In the genomic region with DNA sequence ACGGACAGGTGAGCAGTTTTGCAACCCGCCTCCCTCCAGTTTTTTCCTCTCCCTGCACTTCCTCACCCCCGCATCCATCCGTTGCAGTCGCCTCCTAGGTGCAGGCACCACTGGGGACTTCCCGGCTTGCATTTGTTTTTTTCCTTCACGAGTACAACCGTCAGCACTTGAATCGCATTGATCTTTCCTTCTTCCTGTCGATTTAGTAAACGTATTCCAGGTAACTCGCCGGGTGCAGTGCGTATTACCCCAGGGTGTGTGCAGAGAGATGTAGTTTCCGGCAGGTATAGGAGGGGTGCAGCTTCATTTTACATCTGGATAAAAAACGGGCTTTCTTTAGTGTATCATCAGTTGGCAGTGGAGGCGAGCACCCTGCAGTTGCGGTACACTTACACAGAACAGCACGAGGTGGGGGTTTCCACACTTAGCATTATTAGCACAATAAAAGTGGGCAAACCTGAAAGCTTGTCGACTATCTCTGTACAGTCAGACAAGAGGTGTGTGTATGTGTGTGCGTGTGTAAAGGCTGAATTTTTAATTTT, we compare ENCODE assay signal across 8 cellular contexts.
DNase-seq lines count a peak whose midpoint lies in the region; ATAC-seq, FAIRE-seq and TF ChIP-seq lines count a peak whose summit lies in the region.

TSS of gene SORL1-AS1 (minus strand) at position 359 of the 542 bp plus-strand sequence.

- H3K4me1 ChIP-seq in ascending aorta (peaks cover 0 to 9% of the 10 kb centered on the region in 2 donors), keratinocyte (ENCODE audit: control insufficient read depth, extremely low read depth, insufficient read depth, low read length) (peaks cover 19% of the 10 kb centered on the region)

- CTCF ChIA-PET in RWPE1 (lab: Yijun Ruan, JAX): interaction anchor here (0.6 to 1.5 kb wide), 9 partner anchors 12 to 174 kb away, joined by 3 to 7 read pairs (median 4); no protein-coding TSS in a partner anchor

- FAIRE-seq in keratinocyte (lab: Jason Lieb, UNC): peak; percentile 77

- intact Hi-C loops in ascending aorta (cut with DNase I): loop anchor here (1.0 to 5.0 kb wide), 3 partner anchors 12 to 140 kb away; no protein-coding TSS in a partner anchor

- no peaks in the 10 kb centered on the region for H3K36me3 ChIP-seq in ascending aorta
- H3K36me3 ChIP-seq in keratinocyte (ENCODE audit: control insufficient read depth in 2 of 2, extremely low read depth in 1 of 2, insufficient read depth in 2 of 2, low read length in 2 of 2): no peaks in the 10 kb centered on the region

- H3K9ac ChIP-seq in keratinocyte (ENCODE audit: control insufficient read depth, extremely low read depth, insufficient read depth, low read length): peak within 1 kb of the TSS; percentile 68

- peak; percentile 37 for DNase-seq in RWPE1 (ENCODE audit: low spot score)
- DNase-seq in ascending aorta (ENCODE audit: low spot score in 2 of 2): no peak
- no peak for DNase-seq in keratinocyte (ENCODE audit: low read depth, low spot score)
- peak in 2 of 3 donors; percentile 30 to 40 for DNase-seq in stimulated activated CD4-positive, alpha-beta T cell treated with anti-CD3 and anti-CD28 coated beads, TNF-alpha, amount 100 ng/mL, for 1 hour (ENCODE audit: low read depth in 3 of 3, low spot score in 1 of 3)
- no peak for DNase-seq in medulla oblongata (ENCODE audit: extremely low spot score)
- no peak for DNase-seq in A172 (ENCODE audit: low spot score)

- H3K9me1 ChIP-seq in keratinocyte (ENCODE audit: control insufficient read depth, extremely low read depth, insufficient read depth, low read length): no peaks in the 10 kb centered on the region

- H3K4me3 ChIP-seq in ascending aorta (peak within 1 kb of the TSS; percentile 74 to 88), keratinocyte (ENCODE audit: control insufficient read depth in 2 of 3, extremely low read depth in 1 of 3, insufficient read depth in 2 of 3, low read depth in 1 of 3, low read length in 3 of 3) (peak within 1 kb of the TSS; percentile 56 to 70 (median 69))

- TF ChIP-seq CTCF in RWPE1 (conservative IDR thresholded peaks at IDR 0.05; ENCODE audit: low read depth) (no peak), ascending aorta (IDR thresholded peaks at IDR 0.05) (no peak), keratinocyte (optimal IDR thresholded peaks at IDR 0.05 in 1 of 3, IDR thresholded peaks at IDR 0.05 in 1 of 3, conservative IDR thresholded peaks at IDR 0.05 in 1 of 3; ENCODE audit: extremely low read depth in 1 of 3, insufficient read depth in 2 of 3, low read length in 3 of 3) (no peak)

- peak within 1 kb of the TSS; percentile 78 for H3K4me2 ChIP-seq in keratinocyte (ENCODE audit: control insufficient read depth, extremely low read depth, insufficient read depth, low read depth, low read length)

- H3K27ac ChIP-seq in RWPE1 (peak within 1 kb of the TSS; percentile 60), ascending aorta (peak within 1 kb of the TSS in 1 of 2 donors; percentile 32), keratinocyte (ENCODE audit: control insufficient read depth, insufficient read depth, low read length) (peak within 1 kb of the TSS; percentile 60)

- POLR2A ChIA-PET in RWPE1 (lab: Yijun Ruan, JAX; ENCODE audit: low non-redundant PET): no interaction called here

- H2AFZ ChIP-seq in keratinocyte (ENCODE audit: control insufficient read depth, low read length): peak within 1 kb of the TSS; percentile 92

- H4K20me1 ChIP-seq in keratinocyte (ENCODE audit: control insufficient read depth, extremely low read depth, insufficient read depth, low read length): no peaks in the 10 kb centered on the region

- H3K9me3 ChIP-seq in ascending aorta (no peaks in the 10 kb centered on the region), keratinocyte (ENCODE audit: control insufficient read depth, low read depth, low read length) (no peaks in the 10 kb centered on the region)

- ATAC-seq in GM18868 (IDR thresholded peaks at IDR 0.05; ENCODE audit: unreplicated experiment) (peak; percentile 38), HG02981 (IDR thresholded peaks at IDR 0.05; ENCODE audit: unreplicated experiment) (peak; percentile 18)

- dilution Hi-C loops in keratinocyte (cut with MboI; ENCODE audit: extremely low pct_ligation_motif_present, low sequenced_read_pairs): no loop called here

- no peaks in the 10 kb centered on the region for H3K79me2 ChIP-seq in keratinocyte (ENCODE audit: control insufficient read depth, insufficient read depth, low read length)

- H3K27me3 ChIP-seq in ascending aorta: no peaks in the 10 kb centered on the region
- no peaks in the 10 kb centered on the region for H3K27me3 ChIP-seq in keratinocyte (ENCODE audit: control insufficient read depth, extremely low read depth, insufficient read depth, low read length)

Comparison
In these comparisons a context has a peak if more than half of its experiments do, and no peak if none do; other contexts are left out.
1. DNase-seq: peak in RWPE1 (single experiment) and stimulated activated CD4-positive, alpha-beta T cell treated with anti-CD3 and anti-CD28 coated beads, TNF-alpha, amount 100 ng/mL, for 1 hour (2 of 3); none in ascending aorta (0 of 2), keratinocyte (single experiment), medulla oblongata (single experiment) and A172 (single experiment).